ENCODE assay signal across 8 cellular contexts in genomic region chr4:23135792-23136645, GRCh38.
A peak's percentile ranks its signal among the peaks of the same experiment; 100 is the strongest.
DNase-seq lines count a peak whose midpoint lies in the region; FAIRE-seq and TF ChIP-seq lines count a peak whose summit lies in the region.

No MANE protein-coding gene starts in this region.

- H3K36me3 ChIP-seq in NT2/D1 (ENCODE audit: insufficient read depth, insufficient read length, low read length) (no peaks in the 10 kb centered on the region), endothelial cell of umbilical vein (ENCODE audit: control insufficient read depth in 2 of 2, extremely low read depth in 1 of 2, insufficient read depth in 2 of 2, low read length in 2 of 2) (no peaks in the 10 kb centered on the region), neutrophil (no peaks in the 10 kb centered on the region)
- H3K36me3 ChIP-seq in effector memory CD4-positive, alpha-beta T cell (ENCODE audit: control insufficient read depth, insufficient read depth, low read length): no peaks in the 10 kb centered on the region

- H3K9me1 ChIP-seq in endothelial cell of umbilical vein (replicated peaks; ENCODE audit: control insufficient read depth, extremely low read depth, insufficient read depth, low read length): no peaks in the 10 kb centered on the region

- H3K4me3 Mint-ChIP-seq in activated naive CD4-positive, alpha-beta T cell treated with anti-CD3 and anti-CD28 coated beads for 36 hours: no peak overlapping the region

- no peaks in the 10 kb centered on the region for H4K20me1 ChIP-seq in endothelial cell of umbilical vein (replicated peaks; ENCODE audit: control insufficient read depth, extremely low read depth, insufficient read depth, low read length)

- in situ Hi-C loops in ACHN (cut with HindIII; ENCODE audit: low pct_ligation_motif_present, low pct_unique_long_range_greater_than_20kb, low sequenced_read_pairs): no loop called here

- H3K27me3 Mint-ChIP-seq in activated naive CD4-positive, alpha-beta T cell treated with anti-CD3 and anti-CD28 coated beads for 36 hours (ENCODE audit: low read depth): peaks cover 10% of the 10 kb centered on the region

- H3K9ac ChIP-seq in NT2/D1 (ENCODE audit: insufficient read length, low read depth) (no peak overlapping the region), endothelial cell of umbilical vein (replicated peaks; ENCODE audit: extremely low read depth, insufficient read depth, low read length) (no peak overlapping the region)

- H3K4me1 ChIP-seq in NT2/D1 (ENCODE audit: insufficient read depth, insufficient read length) (no peaks in the 10 kb centered on the region), endothelial cell of umbilical vein (ENCODE audit: control insufficient read depth, extremely low read depth, insufficient read depth, low read length) (no peaks in the 10 kb centered on the region), neutrophil (ENCODE audit: control insufficient read depth in 1 of 2, insufficient read depth in 1 of 2, low read depth in 1 of 2, low read length in 1 of 2) (no peaks in the 10 kb centered on the region)
- H3K4me1 ChIP-seq in effector memory CD4-positive, alpha-beta T cell (ENCODE audit: control insufficient read depth, insufficient read depth, low read length, poor library complexity, severe bottlenecking): no peaks in the 10 kb centered on the region

- no peak overlapping the region for H3K4me2 ChIP-seq in endothelial cell of umbilical vein (ENCODE audit: insufficient read depth, low read length)

- H3K79me2 ChIP-seq in endothelial cell of umbilical vein (ENCODE audit: control insufficient read depth, insufficient read depth, low read length): no peaks in the 10 kb centered on the region

- H3K27ac Mint-ChIP-seq in activated naive CD4-positive, alpha-beta T cell treated with anti-CD3 and anti-CD28 coated beads for 36 hours: no peak overlapping the region

- peak; percentile 62 for FAIRE-seq in endothelial cell of umbilical vein (lab: Jason Lieb, UNC)

- POLR2A ChIA-PET in endothelial cell of umbilical vein (lab: Charles Lee): no interaction called here

- no TSS peak for BruUV-seq in endothelial cell of umbilical vein (replicated peaks; lab: Mats Ljungman, UMichigan)

- CTCF ChIA-PET in endothelial cell of umbilical vein (lab: Charles Lee): interaction anchor here (1.0 kb wide), 1 partner anchor 1283 kb away, joined by 6 read pairs; no protein-coding TSS in a partner anchor
- CTCF ChIA-PET in activated naive CD4-positive, alpha-beta T cell treated with anti-CD3 and anti-CD28 coated beads for 36 hours (lab: Charles Lee): interaction anchor here (0.6 to 1.9 kb wide), 13 partner anchors 12 to 1283 kb away, joined by 3 to 9 read pairs (median 4); no protein-coding TSS in a partner anchor

- H2AFZ ChIP-seq in endothelial cell of umbilical vein (ENCODE audit: low read depth, low read length): no peak overlapping the region

- H3K4me1 Mint-ChIP-seq in activated naive CD4-positive, alpha-beta T cell treated with anti-CD3 and anti-CD28 coated beads for 36 hours (ENCODE audit: low read depth): no peaks in the 10 kb centered on the region

- H3K27ac ChIP-seq in endothelial cell of umbilical vein (ENCODE audit: insufficient read depth, low read depth, low read length): no peak overlapping the region
- no peak overlapping the region for H3K27ac ChIP-seq in neutrophil
- no peak overlapping the region for H3K27ac ChIP-seq in effector memory CD4-positive, alpha-beta T cell (ENCODE audit: insufficient read depth, low read length, poor library complexity, severe bottlenecking)

- H3K9me3 Mint-ChIP-seq in activated naive CD4-positive, alpha-beta T cell treated with anti-CD3 and anti-CD28 coated beads for 36 hours: no peaks in the 10 kb centered on the region

- intact Hi-C loops in endothelial cell of umbilical vein (cut with micrococcal nuclease): no loop called here
- intact Hi-C loops in activated naive CD4-positive, alpha-beta T cell treated with anti-CD3 and anti-CD28 coated beads for 36 hours (cut with micrococcal nuclease): loop anchor here (1.0 to 10.0 kb wide), 5 partner anchors 199 to 1283 kb away; no protein-coding TSS in a partner anchor

- H3K27me3 ChIP-seq in NT2/D1 (ENCODE audit: insufficient read depth, insufficient read length) (no peaks in the 10 kb centered on the region), endothelial cell of umbilical vein (ENCODE audit: control insufficient read depth in 2 of 2, insufficient read depth in 2 of 2, low read length in 2 of 2) (no peaks in the 10 kb centered on the region), neutrophil (no peaks in the 10 kb centered on the region)
- H3K27me3 ChIP-seq in effector memory CD4-positive, alpha-beta T cell (replicated peaks; ENCODE audit: control insufficient read depth, insufficient read depth, low read length, poor library complexity, severe bottlenecking): no peaks in the 10 kb centered on the region

- TF ChIP-seq CTCF in GM12872 (IDR thresholded peaks at IDR 0.05; ENCODE audit: insufficient read depth, low read depth, low read length): peak; percentile 72
- peak; percentile 24 to 37 for TF ChIP-seq CTCF in endothelial cell of umbilical vein (IDR thresholded peaks at IDR 0.05; ENCODE audit: extremely low read depth in 1 of 2, insufficient read depth in 1 of 2, low read depth in 1 of 2, low read length in 2 of 2)
- TF ChIP-seq CTCF in neutrophil (IDR thresholded peaks at IDR 0.05): peak; percentile 34

- DNase-seq in ACHN (peak; percentile 50), HS-27A (ENCODE audit: low read depth) (peak; percentile 24), NT2/D1 (ENCODE audit: low read depth, low spot score) (peak; percentile 75), endothelial cell of umbilical vein (ENCODE audit: low read depth, low spot score) (peak; percentile 24)
- no peak for DNase-seq in activated naive CD4-positive, alpha-beta T cell treated with anti-CD3 and anti-CD28 coated beads for 36 hours
- no peak for DNase-seq in effector memory CD4-positive, alpha-beta T cell

- H3K9me3 ChIP-seq in NT2/D1 (ENCODE audit: insufficient read depth, low read length): no peaks in the 10 kb centered on the region
- H3K9me3 ChIP-seq in endothelial cell of umbilical vein (replicated peaks; ENCODE audit: control insufficient read depth, insufficient read depth, low read length): no peaks in the 10 kb centered on the region
- no peaks in the 10 kb centered on the region for H3K9me3 ChIP-seq in neutrophil
- no peaks in the 10 kb centered on the region for H3K9me3 ChIP-seq in effector memory CD4-positive, alpha-beta T cell (ENCODE audit: control insufficient read depth, low read length)

- no peak for TF ChIP-seq POLR2A in endothelial cell of umbilical vein (IDR thresholded peaks at IDR 0.05; ENCODE audit: low read depth, low read length)

- dilution Hi-C loops in endothelial cell of umbilical vein (cut with MboI; ENCODE audit: extremely low pct_ligation_motif_present, low sequenced_read_pairs): no loop called here

- H3K4me3 ChIP-seq in NT2/D1 (ENCODE audit: insufficient read length, low read depth) (no peak overlapping the region), endothelial cell of umbilical vein (replicated peaks in 1 of 3; ENCODE audit: insufficient read depth in 1 of 3, low read depth in 1 of 3, low read length in 3 of 3) (no peak overlapping the region), neutrophil (ENCODE audit: low read depth in 1 of 2, low read length in 1 of 2) (no peak overlapping the region)
- H3K4me3 ChIP-seq in effector memory CD4-positive, alpha-beta T cell (ENCODE audit: insufficient read depth, low read depth, low read length, poor library complexity, severe bottlenecking): no peak overlapping the region

- no peaks in the 10 kb centered on the region for H3K36me3 Mint-ChIP-seq in activated naive CD4-positive, alpha-beta T cell treated with anti-CD3 and anti-CD28 coated beads for 36 hours (ENCODE audit: low read depth)

TF ChIP-seq in endothelial cell of umbilical vein, 7 proteins besides CTCF, POLR2A, EP300 and RAD21:
- TF ChIP-seq POLR2AphosphoS5 (IDR thresholded peaks at IDR 0.05; ENCODE audit: insufficient read depth, low read depth, low read length) (no peak), JUN (IDR thresholded peaks at IDR 0.05; ENCODE audit: borderline replicate concordance, insufficient read depth, insufficient read length, low read depth) (no peak), MAX (IDR thresholded peaks at IDR 0.05; ENCODE audit: insufficient read depth, insufficient read length) (no peak), EZH2 (IDR thresholded peaks at IDR 0.05; ENCODE audit: borderline replicate concordance, low read depth, low read length, severe bottlenecking) (no peak), MYC (IDR thresholded peaks at IDR 0.05; ENCODE audit: low read depth, low read length) (no peak), FOS (IDR thresholded peaks at IDR 0.05; ENCODE audit: borderline replicate concordance, insufficient read depth, low read length) (no peak), GATA2 (IDR thresholded peaks at IDR 0.05; ENCODE audit: insufficient read depth, insufficient read length, low read depth, low read length) (no peak)

Comparison
In these comparisons a context has a peak if more than half of its experiments do, and no peak if none do; other contexts are left out.
1. DNase-seq: peak in ACHN (single experiment), HS-27A (single experiment), NT2/D1 (single experiment) and endothelial cell of umbilical vein (single experiment); none in activated naive CD4-positive, alpha-beta T cell treated with anti-CD3 and anti-CD28 coated beads for 36 hours (single experiment) and effector memory CD4-positive, alpha-beta T cell (0 of 3).
2. Peak in every context shown above with its lines, with median percentiles within 50 percentile points of each other: CTCF ChIP-seq.